Comparison of ENCODE assay signal across 14 cellular contexts in the genomic region with DNA sequence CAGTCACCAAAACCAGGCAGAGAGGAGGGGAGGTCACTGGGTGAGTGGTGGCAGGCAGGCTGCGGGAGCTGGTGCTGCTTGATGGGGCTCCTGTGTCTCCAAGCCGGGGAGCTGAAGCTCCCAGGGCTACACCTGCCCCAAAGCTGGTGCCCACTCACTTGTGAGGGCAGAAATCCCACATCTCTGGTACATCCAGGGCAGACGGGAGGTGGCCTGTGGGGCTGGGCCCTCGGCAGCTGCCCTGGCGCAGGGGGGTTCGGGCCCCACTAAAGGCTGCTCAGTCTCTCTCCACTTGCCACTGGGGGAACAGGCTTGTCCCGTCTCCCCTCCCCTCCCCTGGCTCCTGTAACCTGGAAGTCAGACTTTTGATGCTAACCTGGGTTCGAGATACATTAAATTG. TPM values are rescaled to one million over a fixed set of nuclear protein-coding genes. Genes with fewer than 3 reads are reported as not detected.
DNase-seq lines count a peak whose midpoint lies in the region; TF ChIP-seq lines count a peak whose summit lies in the region.
"Had no signal": no experiment of that assay in that cellular context is flagged by ENCODE, and none has a peak within 500 bp of the region (broad histone marks: within the 10 kb centered on the region; RNA-seq: fewer than 3 reads in every experiment).

No MANE protein-coding gene starts in this region.

- TF ChIP-seq POLR2A in esophagus squamous epithelium (IDR thresholded peaks at IDR 0.05): no peak

- WGBS in esophagus squamous epithelium, 2 donors: no CpG with 5 or more reads among the region's 8 CpGs

- BruUV-seq in A673 (replicated peaks; lab: Mats Ljungman, UMichigan): no TSS peak

- TF ChIP-seq CTCF in A673 (conservative IDR thresholded peaks at IDR 0.05; ENCODE audit: low read depth, low read length) (no peak), VCaP (conservative IDR thresholded peaks at IDR 0.05) (no peak), esophagus squamous epithelium (IDR thresholded peaks at IDR 0.05) (no peak)

- POLR2A ChIA-PET in A673 (lab: Charles Lee; ENCODE audit: low non-redundant PET): interaction anchor here (0.6 kb wide), 2 partner anchors 26 to 81 kb away, joined by 3 to 12 read pairs; no protein-coding TSS in a partner anchor

- CTCF ChIA-PET in A673 (lab: Charles Lee): interaction anchor here (0.6 kb wide), 1 partner anchor 16 kb away, joined by 3 read pairs; no protein-coding TSS in a partner anchor

- H3K27me3 ChIP-seq in A673 (replicated peaks; ENCODE audit: insufficient read depth, low read depth, low read length, poor library complexity): no peaks in the 10 kb centered on the region
- H3K27me3 ChIP-seq in esophagus squamous epithelium: no peaks in the 10 kb centered on the region

- H3K36me3 ChIP-seq in A673 (ENCODE audit: insufficient read depth, low read length, poor library complexity, severe bottlenecking) (peaks cover 87% of the 10 kb centered on the region), esophagus squamous epithelium (peaks cover 33 to 77% (median 34%) of the 10 kb centered on the region in 3 donors)

- intact Hi-C loops in A673 (cut with micrococcal nuclease; ENCODE audit: unreplicated experiment): no loop called here
- intact Hi-C loops in esophagus squamous epithelium (cut with DNase I): no loop called here

- H3K4me1 ChIP-seq in A673 (ENCODE audit: insufficient read depth, low read length, poor library complexity, severe bottlenecking) (peaks cover 8% of the 10 kb centered on the region), esophagus squamous epithelium (peaks cover 39 to 100% (median 92%) of the 10 kb centered on the region in 3 donors)

- H3K9me3 ChIP-seq in A673 (ENCODE audit: low read depth, low read length, poor library complexity, severe bottlenecking) (no peaks in the 10 kb centered on the region), esophagus squamous epithelium (no peaks in the 10 kb centered on the region)

- no peak overlapping the region for H3K4me3 ChIP-seq in A673 (ENCODE audit: low read depth, low read length, poor library complexity, severe bottlenecking)
- no peak overlapping the region for H3K4me3 ChIP-seq in esophagus squamous epithelium
- H3K4me3 ChIP-seq in skin epidermis: no peak overlapping the region

- no peak for DNase-seq in A673 (ENCODE audit: low spot score)
- DNase-seq in esophagus squamous epithelium (lab: John Stamatoyannopoulos, UW): no peak
- DNase-seq in cerebellar cortex (ENCODE audit: low spot score): no peak
- DNase-seq in A172 (ENCODE audit: low spot score): no peak
- DNase-seq in NCI-H446 (lab: John Stamatoyannopoulos, UW): no peak
- DNase-seq in H4 (ENCODE audit: low spot score): no peak
- DNase-seq: activated CD4-positive, CD25-positive, alpha-beta regulatory T cell treated with anti-CD3 and anti-CD28 coated beads, Interleukin-2, amount 50 U/mL, for 72 hours; activated naive CD8-positive, alpha-beta T cell treated with anti-CD3 and anti-CD28 coated beads, Interleukin-2, amount 10 ng/mL, durations not matched to agents 7 days and 5 days; NCI-H2081; NCI-H748 treated with DMSO at 0.1 percent for 48 hours; posterior cingulate gyrus; T-helper 1 cell had no signal

- H3K27ac ChIP-seq in A673 (ENCODE audit: low read depth, low read length, poor library complexity, severe bottlenecking) (peak overlapping the region; percentile 38), VCaP (peak overlapping the region; percentile 30), esophagus squamous epithelium (peak overlapping the region; percentile 92 to 100 (median 100)), skin epidermis (peak overlapping the region in 15 of 21 experiments; percentile 13 to 94 (median 60))

RNA-seq across cellular contexts. Expression of a gene that starts 55.6 kb away (rescaled TPM):
- total RNA-seq in A673 (2021) (2.0 and 4.0 TPM in 2 replicates), esophagus squamous epithelium (10 to 100 TPM in 2 of 4 donors, 1 to 10 TPM in 2; 7.7 to 18.5 (median 10.1) TPM)
- 3.4 and 5.3 TPM in 2 replicates for total RNA-seq in A172 (2014; rRNA removed; shearing (Covaris generic))
- 4.2 and 4.6 TPM in 2 replicates for total RNA-seq in H4 (2014; rRNA removed; shearing (Covaris generic))

Comparison
In these comparisons a context has a peak if more than half of its experiments do, and no peak if none do; other contexts are left out.
1. H3K27ac ChIP-seq: peak in every context shown above with its lines; median percentile 100 in esophagus squamous epithelium; 60 in skin epidermis; 38 in A673; 30 in VCaP.